In genomic region chr3:177742273-177742672, GRCh38 we compare ENCODE assay signal across 1 cellular context.
TF ChIP-seq lines count a peak whose summit lies in the region.

No MANE protein-coding gene starts in this region.

TF ChIP-seq in WTC11, 78 proteins besides CTCF, POLR2A, EP300 and RAD21 (continued from another document):
- TF ChIP-seq ZNF281 (CRISPR knock-in tag; IDR thresholded peaks at IDR 0.05) (no peak), ZNF317 (CRISPR knock-in tag; IDR thresholded peaks at IDR 0.05; ENCODE audit: borderline replicate concordance, low read depth) (no peak), FOXK1 (CRISPR knock-in tag; IDR thresholded peaks at IDR 0.05) (no peak), GABPB1 (CRISPR knock-in tag; IDR thresholded peaks at IDR 0.05) (no peak), FOXJ3 (CRISPR knock-in tag; IDR thresholded peaks at IDR 0.05; ENCODE audit: borderline replicate concordance) (no peak), ETV6 (CRISPR knock-in tag; IDR thresholded peaks at IDR 0.05) (no peak)
